In genomic region chr9:33081128-33081851, GRCh38 we compare ENCODE assay signal across 8 cellular contexts. TPM values are rescaled to one million over a fixed set of nuclear protein-coding genes. Genes with fewer than 3 reads are reported as not detected.
DNase-seq lines count a peak whose midpoint lies in the region; ATAC-seq, FAIRE-seq and TF ChIP-seq lines count a peak whose summit lies in the region.

No MANE protein-coding gene starts in this region.

- TF ChIP-seq POLR2A in GM12891 (IDR thresholded peaks at IDR 0.05; ENCODE audit: low read depth, low read length): no peak

- ATAC-seq in HG03280 (IDR thresholded peaks at IDR 0.05; ENCODE audit: unreplicated experiment): peak; percentile 36
- ATAC-seq in HG02642 (IDR thresholded peaks at IDR 0.05; ENCODE audit: poor library complexity, unreplicated experiment): no peak

- H3K4me1 ChIP-seq in liver (ENCODE audit: control insufficient read depth in 4 of 4, insufficient read depth in 4 of 4, low read length in 3 of 4): peaks cover 0 to 23% (median 18%) of the 10 kb centered on the region in 4 donors

- 13% methylated on average over 9 of the region's 9 CpGs for WGBS in liver

- H3K9me3 ChIP-seq in liver (ENCODE audit: control insufficient read depth in 4 of 4, low read length in 3 of 4): no peaks in the 10 kb centered on the region

- peak; percentile 69 for FAIRE-seq in GM12891 (lab: Jason Lieb, UNC)

- H3K36me3 ChIP-seq in liver (ENCODE audit: control insufficient read depth in 4 of 4, insufficient read depth in 3 of 4, low read depth in 1 of 4, low read length in 3 of 4): no peaks in the 10 kb centered on the region

- peak overlapping the region; percentile 39 to 80 for H3K9ac ChIP-seq in liver (ENCODE audit: low read depth in 1 of 2, low read length in 2 of 2)

- peak; percentile 87 for TF ChIP-seq CTCF in liver (IDR thresholded peaks at IDR 0.05; ENCODE audit: low read depth, low read length, missing input control)

- peak; percentile 48 for DNase-seq in GM12891 (ENCODE audit: insufficient read length, low spot score)
- peak; percentile 79 for DNase-seq in NCI-H460 (ENCODE audit: extremely low read depth, low read depth)
- peak; percentile 21 to 48 for DNase-seq in activated CD4-positive, alpha-beta T cell treated with anti-CD3 and anti-CD28 coated beads for 24 hours (ENCODE audit: low read depth in 2 of 2)
- DNase-seq in dermis microvascular lymphatic vessel endothelial cell (ENCODE audit: low read depth in 2 of 2): peak; percentile 88 to 92
- peak; percentile 30 to 70 for DNase-seq in stimulated activated CD4-positive, alpha-beta T cell treated with anti-CD3 and anti-CD28 coated beads, Interleukin-4, amount 100 ng/mL, for 4 hours

- H3K4me3 ChIP-seq in liver (ENCODE audit: low read depth in 1 of 3, low read length in 3 of 3): peak overlapping the region in 1 of 3 donors; percentile 4

- H3K27ac ChIP-seq in liver (ENCODE audit: low read depth in 1 of 2, low read length in 2 of 2): peak overlapping the region in 1 of 2 donors; percentile 29

- peak; percentile 99 for TF ChIP-seq RAD21 in liver (IDR thresholded peaks at IDR 0.05)

- no peaks in the 10 kb centered on the region for H3K27me3 ChIP-seq in liver (ENCODE audit: control insufficient read depth in 4 of 4, insufficient read depth in 4 of 4, low read length in 3 of 4)

TF ChIP-seq in GM12891, 5 proteins besides CTCF, POLR2A, EP300 and RAD21:
- TF ChIP-seq PAX5 (IDR thresholded peaks at IDR 0.05; ENCODE audit: insufficient read depth, low read length, severe bottlenecking) (no peak), POLR2AphosphoS5 (IDR thresholded peaks at IDR 0.05; ENCODE audit: low read depth, low read length) (no peak), SPI1 (IDR thresholded peaks at IDR 0.05; ENCODE audit: low read depth, low read length) (no peak), POU2F2 (IDR thresholded peaks at IDR 0.05; ENCODE audit: low read depth, low read length) (no peak), TAF1 (IDR thresholded peaks at IDR 0.05; ENCODE audit: low read depth, low read length) (no peak)

TF ChIP-seq in liver, 16 proteins besides CTCF, POLR2A, EP300 and RAD21:
- TF ChIP-seq FOXA1 (IDR thresholded peaks at IDR 0.05) (peak; percentile 51), NR2F2 (IDR thresholded peaks at IDR 0.05) (peak; percentile 74), GABPA (IDR thresholded peaks at IDR 0.05 in 1 of 2, conservative IDR thresholded peaks at IDR 0.05 in 1 of 2) (peak; percentile 35 to 50), HNF4A (conservative IDR thresholded peaks at IDR 0.05) (peak in 1 of 2 donors; percentile 39), RXRA (IDR thresholded peaks at IDR 0.05) (peak; percentile 55 to 86), EGR1 (IDR thresholded peaks at IDR 0.05; ENCODE audit: low read depth in 2 of 2) (peak in 1 of 2 donors; percentile 19), ZBTB33 (IDR thresholded peaks at IDR 0.05) (no peak), SP1 (IDR thresholded peaks at IDR 0.05) (peak; percentile 70), YY1 (IDR thresholded peaks at IDR 0.05) (no peak)

RNA-seq across cellular contexts. Expression of gene SMU1, which starts 4.8 kb away (rescaled TPM):
- 11.9 TPM for polyA plus RNA-seq in GM12891 (2012; ENCODE audit: low read depth, missing spikeins)
- total RNA-seq in NCI-H460 (2014; rRNA removed; shearing (Covaris generic)): 18.2 and 20.2 TPM in 2 replicates
- 9.6 and 11.5 TPM in 2 replicates for polyA plus RNA-seq in NCI-H460 (2014; cell fraction: nucleus; rRNA removed)
- total RNA-seq in dermis microvascular lymphatic vessel endothelial cell (30.3 and 36.2 TPM in 2 replicates), liver (10 to 100 TPM; 12.3 to 14.2 TPM)
- polyA plus RNA-seq in liver: 1 to 10 TPM; 5.3 to 6.7 TPM

RNA-seq across cellular contexts. Expression of gene DNAJA1, which starts 56.2 kb away (rescaled TPM):
- polyA plus RNA-seq in GM12891 (2012; ENCODE audit: low read depth, missing spikeins): 111 TPM
- 51.1 and 63.2 TPM in 2 replicates for total RNA-seq in NCI-H460 (2014; rRNA removed; shearing (Covaris generic))
- polyA plus RNA-seq in NCI-H460 (2014; cell fraction: nucleus; rRNA removed): 52.4 and 67.6 TPM in 2 replicates
- total RNA-seq in dermis microvascular lymphatic vessel endothelial cell: 95.8 and 111 TPM in 2 replicates
- 10 to 100 TPM; 60.9 to 96.6 TPM for total RNA-seq in liver
- polyA plus RNA-seq in liver: 10 to 100 TPM; 72.3 to 74.6 TPM

Comparison
In these comparisons a context has a peak if more than half of its experiments do, and no peak if none do; other contexts are left out.
1. DNase-seq: peak in every context shown above with its lines; median percentile 90 in dermis microvascular lymphatic vessel endothelial cell; 79 in NCI-H460; 50 in stimulated activated CD4-positive, alpha-beta T cell treated with anti-CD3 and anti-CD28 coated beads, Interleukin-4, amount 100 ng/mL, for 4 hours; 48 in GM12891; 34 in activated CD4-positive, alpha-beta T cell treated with anti-CD3 and anti-CD28 coated beads for 24 hours.